Comparison of ENCODE assay signal across 1 cellular context in genomic region chr19:6363429-6363828, GRCh38.
TF ChIP-seq lines count a peak whose summit lies in the region.

No MANE protein-coding gene starts in this region.

TF ChIP-seq in GM12878, 131 proteins besides CTCF, POLR2A, EP300 and RAD21:
- no peak for TF ChIP-seq HDAC6 (IDR thresholded peaks at IDR 0.05; ENCODE audit: unreplicated experiment)
- no peak for TF ChIP-seq PRDM15 (CRISPR knock-in tag; IDR thresholded peaks at IDR 0.05)
- no peak for TF ChIP-seq ZBTB11 (CRISPR knock-in tag; IDR thresholded peaks at IDR 0.05)
- no peak for TF ChIP-seq CHD2 (IDR thresholded peaks at IDR 0.05; ENCODE audit: borderline replicate concordance, low read depth, low read length)
- TF ChIP-seq CREB1 (IDR thresholded peaks at IDR 0.05; ENCODE audit: low read depth) = no peak
- TF ChIP-seq, protein P1, sequence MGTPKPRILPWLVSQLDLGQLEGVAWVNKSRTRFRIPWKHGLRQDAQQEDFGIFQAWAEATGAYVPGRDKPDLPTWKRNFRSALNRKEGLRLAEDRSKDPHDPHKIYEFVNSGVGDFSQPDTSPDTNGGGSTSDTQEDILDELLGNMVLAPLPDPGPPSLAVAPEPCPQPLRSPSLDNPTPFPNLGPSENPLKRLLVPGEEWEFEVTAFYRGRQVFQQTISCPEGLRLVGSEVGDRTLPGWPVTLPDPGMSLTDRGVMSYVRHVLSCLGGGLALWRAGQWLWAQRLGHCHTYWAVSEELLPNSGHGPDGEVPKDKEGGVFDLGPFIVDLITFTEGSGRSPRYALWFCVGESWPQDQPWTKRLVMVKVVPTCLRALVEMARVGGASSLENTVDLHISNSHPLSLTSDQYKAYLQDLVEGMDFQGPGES (IDR thresholded peaks at IDR 0.05) = no peak
- TF ChIP-seq BHLHE40 (IDR thresholded peaks at IDR 0.05; ENCODE audit: borderline replicate concordance in 1 of 2, low read depth in 2 of 2, low read length in 1 of 2) = no peak
- no peak for TF ChIP-seq MAX (IDR thresholded peaks at IDR 0.05; ENCODE audit: low read depth, low read length)
- TF ChIP-seq MYB (IDR thresholded peaks at IDR 0.05; ENCODE audit: borderline replicate concordance, low read depth, low read length) = no peak
- TF ChIP-seq TBL1XR1 (IDR thresholded peaks at IDR 0.05; ENCODE audit: low read depth, low read length) = no peak
- no peak for TF ChIP-seq ZNF384 (IDR thresholded peaks at IDR 0.05; ENCODE audit: borderline replicate concordance, low read depth, low read length)
- no peak for TF ChIP-seq SP1 (IDR thresholded peaks at IDR 0.05; ENCODE audit: low read depth, low read length)
- TF ChIP-seq MXI1 (IDR thresholded peaks at IDR 0.05; ENCODE audit: low read depth, low read length) = no peak
- no peak for TF ChIP-seq BRCA1 (IDR thresholded peaks at IDR 0.05; ENCODE audit: low read depth, low read length)
TF ChIP-seq in GM12878: peak in this region for 0.
